8 cellular contexts compared by ENCODE assay signal in the genomic region with DNA sequence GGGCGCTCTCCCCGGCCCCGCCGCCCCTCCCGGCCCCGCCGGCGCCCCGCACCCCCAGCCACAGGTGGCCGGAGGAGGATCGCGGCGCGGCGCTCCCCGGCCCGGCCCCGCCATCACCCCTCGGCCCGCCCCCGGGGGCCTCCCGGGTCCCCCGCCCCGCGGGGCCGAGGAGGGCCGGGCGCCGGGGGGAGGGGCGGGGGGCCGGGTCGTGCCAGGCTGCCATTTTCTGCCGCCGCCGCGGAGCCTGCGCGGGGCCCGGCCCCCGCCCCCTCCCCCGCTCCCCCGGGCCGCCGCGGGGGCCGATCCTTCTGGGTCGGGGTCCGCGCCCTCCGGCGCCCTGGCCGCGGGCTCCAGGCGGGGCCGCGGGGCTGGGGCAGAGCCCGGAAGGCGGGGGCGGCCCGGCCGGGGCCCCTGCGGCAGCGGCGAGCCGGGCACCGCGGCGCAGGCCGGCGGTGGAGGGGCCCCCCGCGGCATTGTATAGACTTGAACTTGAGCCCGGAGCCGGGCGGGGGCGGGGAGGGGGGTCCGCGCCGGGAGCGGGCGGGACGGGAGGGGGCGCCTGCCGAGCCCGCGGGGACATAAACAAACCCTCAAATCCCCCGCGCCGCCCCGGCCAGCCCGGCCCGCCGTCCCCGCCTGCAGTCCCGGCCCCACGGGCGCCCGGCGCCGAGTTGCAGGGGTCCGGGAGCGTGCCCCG. TPM values are rescaled to one million over a fixed set of nuclear protein-coding genes. Genes with fewer than 3 reads are reported as not detected.
DNase-seq lines count a peak whose midpoint lies in the region; ATAC-seq and TF ChIP-seq lines count a peak whose summit lies in the region.

No MANE protein-coding gene starts in this region.

- H3K9me3 ChIP-seq in GM23248 (ENCODE audit: low read depth) (no peaks in the 10 kb centered on the region), neural progenitor cell (ENCODE audit: low read depth) (no peaks in the 10 kb centered on the region)

- H3K27ac Mint-ChIP-seq in activated CD4-positive, alpha-beta T cell treated with anti-CD3 and anti-CD28 coated beads for 36 hours: no peak overlapping the region
- no peak overlapping the region for H3K27ac Mint-ChIP-seq in neural progenitor cell
- no peak overlapping the region for H3K27ac Mint-ChIP-seq in WTC11

- H3K9ac ChIP-seq in GM23248: no peak overlapping the region
- no peak overlapping the region for H3K9ac ChIP-seq in neural progenitor cell

- H3K9me2 ChIP-seq in GM23248 (ENCODE audit: insufficient read depth): no peaks in the 10 kb centered on the region

- peak overlapping the region; percentile 68 for H3K4me3 ChIP-seq in GM23248
- peak overlapping the region; percentile 48 for H3K4me3 ChIP-seq in neural progenitor cell

- H3K36me3 ChIP-seq in GM23248 (ENCODE audit: low read depth): no peaks in the 10 kb centered on the region
- H3K36me3 ChIP-seq in neural progenitor cell: no peaks in the 10 kb centered on the region

- no peak overlapping the region for H3K27ac ChIP-seq in GM23248
- H3K27ac ChIP-seq in neural progenitor cell: no peak overlapping the region

- H3K9me3 Mint-ChIP-seq in activated CD4-positive, alpha-beta T cell treated with anti-CD3 and anti-CD28 coated beads for 36 hours (ENCODE audit: low read depth): no peaks in the 10 kb centered on the region
- H3K9me3 Mint-ChIP-seq in neural progenitor cell: no peaks in the 10 kb centered on the region
- no peaks in the 10 kb centered on the region for H3K9me3 Mint-ChIP-seq in WTC11

- H3F3A ChIP-seq in GM23248 (ENCODE audit: insufficient read depth): no peaks in the 10 kb centered on the region
- H3F3A ChIP-seq in neural progenitor cell (ENCODE audit: low read depth): peaks cover 26% of the 10 kb centered on the region

- H3K27me3 ChIP-seq in GM23248 (replicated peaks; ENCODE audit: insufficient read depth) (no peaks in the 10 kb centered on the region), neural progenitor cell (peaks cover 80% of the 10 kb centered on the region)

- no peak overlapping the region for H3K4me2 ChIP-seq in GM23248 (ENCODE audit: unreplicated experiment)
- peak overlapping the region; percentile 87 for H3K4me2 ChIP-seq in neural progenitor cell

- in situ Hi-C loops in GM23248 (cut with MboI): no loop called here

- H2AFZ ChIP-seq in GM23248 (no peak overlapping the region), neural progenitor cell (replicated peaks) (no peak overlapping the region)

- no peaks in the 10 kb centered on the region for H3K27me3 Mint-ChIP-seq in activated CD4-positive, alpha-beta T cell treated with anti-CD3 and anti-CD28 coated beads for 36 hours
- H3K27me3 Mint-ChIP-seq in neural progenitor cell (ENCODE audit: insufficient read depth, low read depth): peaks cover 21% of the 10 kb centered on the region
- H3K27me3 Mint-ChIP-seq in WTC11 (ENCODE audit: low read depth): peaks cover 22% of the 10 kb centered on the region

- intact Hi-C loops in activated CD4-positive, alpha-beta T cell treated with anti-CD3 and anti-CD28 coated beads for 36 hours (cut with DNase I, micrococcal nuclease): loop anchor here in 1 of 2 experiments (1.0 to 5.0 kb wide), 3 partner anchors 27 to 331 kb away; partner anchors contain the start of gene DTNB

- CTCF ChIA-PET in activated CD4-positive, alpha-beta T cell treated with anti-CD3 and anti-CD28 coated beads for 36 hours (lab: Charles Lee): no interaction called here
- CTCF ChIA-PET in WTC11 (lab: Charles Lee): interaction anchor here (1.2 to 8.8 kb wide), 4 partner anchors 18 to 31 kb away, joined by 4 to 74 read pairs (median 41); no protein-coding TSS in a partner anchor

- H3K36me3 Mint-ChIP-seq in activated CD4-positive, alpha-beta T cell treated with anti-CD3 and anti-CD28 coated beads for 36 hours (ENCODE audit: low read depth): peaks cover 3% of the 10 kb centered on the region
- no peaks in the 10 kb centered on the region for H3K36me3 Mint-ChIP-seq in neural progenitor cell
- no peaks in the 10 kb centered on the region for H3K36me3 Mint-ChIP-seq in WTC11

- H3K4me1 Mint-ChIP-seq in activated CD4-positive, alpha-beta T cell treated with anti-CD3 and anti-CD28 coated beads for 36 hours: peaks cover 45% of the 10 kb centered on the region
- peaks cover 21% of the 10 kb centered on the region for H3K4me1 Mint-ChIP-seq in neural progenitor cell
- peaks cover 41% of the 10 kb centered on the region for H3K4me1 Mint-ChIP-seq in WTC11

- H3K4me1 ChIP-seq in GM23248 (ENCODE audit: insufficient read depth) (no peaks in the 10 kb centered on the region), neural progenitor cell (peaks cover 16% of the 10 kb centered on the region)

- POLR2A ChIA-PET in activated CD4-positive, alpha-beta T cell treated with anti-CD3 and anti-CD28 coated beads for 36 hours (lab: Charles Lee): no interaction called here
- POLR2A ChIA-PET in WTC11 (lab: Charles Lee): interaction anchor here (1.0 kb wide), 1 partner anchor 71 kb away, joined by 3 read pairs; no protein-coding TSS in a partner anchor

- ATAC-seq in activated CD4-positive, alpha-beta T cell treated with anti-CD3 and anti-CD28 coated beads for 36 hours: peak; percentile 2
- ATAC-seq in WTC11: no peak
- no peak for ATAC-seq in HG02884 (IDR thresholded peaks at IDR 0.05; ENCODE audit: unreplicated experiment)

- H4K20me1 ChIP-seq in GM23248 (ENCODE audit: insufficient read depth) (no peaks in the 10 kb centered on the region), neural progenitor cell (ENCODE audit: low read depth) (peaks cover 31% of the 10 kb centered on the region)

- WGBS in GM23248 (ENCODE audit: low coverage in 1 of 2, low lambda C conversion rate in 2 of 2, missing lambda C conversion rate in 2 of 2), 2 experiments: 3% methylated on average over 70 of the region's 103 CpGs; no CpG with 5 or more reads in 1 of the 2 experiments

- H3K4me3 Mint-ChIP-seq in activated CD4-positive, alpha-beta T cell treated with anti-CD3 and anti-CD28 coated beads for 36 hours: no peak overlapping the region
- H3K4me3 Mint-ChIP-seq in neural progenitor cell (no peak overlapping the region), WTC11 (no peak overlapping the region)

- TF ChIP-seq CTCF in neural progenitor cell (IDR thresholded peaks at IDR 0.05) (no peak), WTC11 (IDR thresholded peaks at IDR 0.05) (no peak)

- H3K79me2 ChIP-seq in GM23248 (ENCODE audit: insufficient read depth) (no peaks in the 10 kb centered on the region; the same call in 1 of the 2 replicates), neural progenitor cell (ENCODE audit: low read depth) (no peaks in the 10 kb centered on the region)

- DNase-seq in activated CD4-positive, alpha-beta T cell treated with anti-CD3 and anti-CD28 coated beads for 36 hours: peak; percentile 52
- no peak for DNase-seq in activated CD4-positive, alpha-beta T cell treated with anti-CD3 and anti-CD28 coated beads for 48 hours
- DNase-seq in GM23248 (peak; percentile 39), NCI-H774 (lab: John Stamatoyannopoulos, UW) (peak; percentile 50), cerebellum (ENCODE audit: low spot score) (peak; percentile 41), neural progenitor cell (ENCODE audit: low spot score) (no peak), WTC11 (ENCODE audit: low spot score) (no peak)

TF ChIP-seq in WTC11, 78 proteins besides CTCF, POLR2A, EP300 and RAD21:
- TF ChIP-seq ZNF232 (CRISPR knock-in tag; IDR thresholded peaks at IDR 0.05): no peak

RNA-seq across cellular contexts. Expression of gene DNMT3A, which starts 0.5 kb away (rescaled TPM):
- 10 to 100 TPM; 62.3 to 76.2 TPM for total RNA-seq in activated CD4-positive, alpha-beta T cell treated with anti-CD3 and anti-CD28 coated beads for 36 hours
- total RNA-seq in GM23248 (2014; rRNA removed; shearing (Covaris generic)): 7.1 and 18.4 TPM in 2 replicates
- polyA plus RNA-seq in GM23248 (2016; fragmentation: Nextera tagmentation; extraction: Ambion mirVana): 2.5 TPM in 2 replicates
- total RNA-seq in cerebellum: 63.3 TPM
- 46.5 and 81.1 TPM in 2 replicates for total RNA-seq in neural progenitor cell (ENCODE audit: low replicate concordance)
- total RNA-seq in WTC11 (2021): 154 to 162 TPM (median 154 TPM) in 3 replicates

Comparison
In these comparisons a context has a peak if more than half of its experiments do, and no peak if none do; other contexts are left out.
1. DNase-seq: peak in activated CD4-positive, alpha-beta T cell treated with anti-CD3 and anti-CD28 coated beads for 36 hours (single experiment), GM23248 (single experiment), NCI-H774 (single experiment) and cerebellum (single experiment); none in activated CD4-positive, alpha-beta T cell treated with anti-CD3 and anti-CD28 coated beads for 48 hours (single experiment), neural progenitor cell (single experiment) and WTC11 (single experiment).